ENCODE assay signal across 26 cellular contexts in the genomic region with DNA sequence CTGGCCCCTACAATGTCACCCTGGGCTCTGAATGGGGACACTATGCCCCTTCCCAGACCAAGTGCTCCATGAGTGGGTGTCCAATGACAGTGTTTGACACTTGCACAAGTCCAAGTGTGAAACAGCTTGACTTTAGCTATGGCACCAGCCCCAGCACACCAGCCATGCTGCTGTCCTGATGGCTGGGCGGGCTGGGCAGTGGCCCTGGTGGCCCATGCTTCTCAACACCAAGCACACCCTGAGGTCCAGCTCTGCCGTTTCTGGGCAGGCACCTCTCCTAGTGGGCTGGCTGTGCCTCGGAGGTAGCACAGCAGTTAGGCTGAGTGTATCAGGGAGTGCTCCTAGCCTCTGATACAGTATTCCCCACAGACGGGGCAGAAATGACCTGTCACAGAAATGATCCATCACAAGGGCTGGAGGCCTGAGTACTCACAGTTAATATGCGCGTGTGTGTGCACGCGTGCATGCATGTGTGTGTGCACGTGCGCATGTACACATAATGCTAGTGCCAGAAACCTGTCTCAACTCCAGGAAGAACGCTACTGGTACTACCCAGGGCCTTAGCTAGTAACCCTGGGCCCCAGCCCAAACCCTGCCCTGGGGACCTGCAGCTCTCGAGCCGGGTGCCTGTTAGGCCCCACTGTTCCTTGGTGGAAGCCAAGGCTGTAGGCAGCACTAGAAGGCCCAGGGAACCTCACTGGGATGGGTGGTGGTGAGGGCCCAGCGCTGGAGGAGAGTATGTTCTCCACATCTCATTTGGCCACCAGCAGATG.
DNase-seq lines count a peak whose midpoint lies in the region; ATAC-seq and TF ChIP-seq lines count a peak whose summit lies in the region.
"Had no signal": no experiment of that assay in that cellular context is flagged by ENCODE, and none has a peak within 500 bp of the region (broad histone marks: within the 10 kb centered on the region; RNA-seq: fewer than 3 reads in every experiment).

No MANE protein-coding gene starts in this region.

- no peaks in the 10 kb centered on the region for H3K4me1 Mint-ChIP-seq in activated naive CD4-positive, alpha-beta T cell treated with anti-CD3 and anti-CD28 coated beads for 36 hours (ENCODE audit: low read depth)
- peaks cover 21% of the 10 kb centered on the region for H3K4me1 Mint-ChIP-seq in WTC11
- H3K4me1 Mint-ChIP-seq: activated CD4-positive, alpha-beta memory T cell treated with anti-CD3 and anti-CD28 coated beads, Interleukin-2, amount 10 ng/mL, durations not matched to agents 7 days and 5 days; naive thymus-derived CD4-positive, alpha-beta T cell had no signal

- H3K36me3 Mint-ChIP-seq in activated naive CD4-positive, alpha-beta T cell treated with anti-CD3 and anti-CD28 coated beads for 36 hours (ENCODE audit: low read depth) = no peaks in the 10 kb centered on the region
- H3K36me3 Mint-ChIP-seq in WTC11 = no peaks in the 10 kb centered on the region
- H3K36me3 Mint-ChIP-seq: naive thymus-derived CD4-positive, alpha-beta T cell had no signal

- H3K4me3 ChIP-seq in upper lobe of right lung = no peak overlapping the region
- H3K4me3 ChIP-seq: A549, esophagus muscularis mucosa, HAP-1, left ventricle myocardium inferior, skin epidermis, testis had no signal

- H3K9me3 ChIP-seq in upper lobe of right lung = no peaks in the 10 kb centered on the region
- H3K9me3 ChIP-seq: A549, esophagus muscularis mucosa, HAP-1, left ventricle myocardium inferior, testis had no signal

- no peaks in the 10 kb centered on the region for H3K9me3 Mint-ChIP-seq in activated naive CD4-positive, alpha-beta T cell treated with anti-CD3 and anti-CD28 coated beads for 36 hours
- H3K9me3 Mint-ChIP-seq in WTC11 = no peaks in the 10 kb centered on the region
- H3K9me3 Mint-ChIP-seq: activated CD4-positive, alpha-beta memory T cell treated with anti-CD3 and anti-CD28 coated beads, Interleukin-2, amount 10 ng/mL, durations not matched to agents 7 days and 5 days; activated T-helper 2 cell treated with anti-CD3 and anti-CD28 coated beads, Interferon-gamma antibody, Interleukin-2, Interleukin-4, amounts not matched to agents 10 μg/mL and 5 μg/mL and 100 μg/mL, durations not matched to agents 14 hours and 24 hours and 36 hours; CD4-positive, alpha-beta T cell; naive thymus-derived CD4-positive, alpha-beta T cell; stimulated activated naive CD8-positive, alpha-beta T cell treated with anti-CD3 and anti-CD28 coated beads, Interleukin-15, Interleukin-2, amounts not matched to agents 100 ng/mL and 50 ng/mL, for 24 hours; T-helper 1 cell treated with Interleukin-12 subunit alpha and Interleukin-12 subunit beta and Interleukin-4 antibody, amounts not matched to agents 30 μg/mL and 1 μg/mL, for 36 hours had no signal

- no peaks in the 10 kb centered on the region for H3K4me1 ChIP-seq in upper lobe of right lung
- H3K4me1 ChIP-seq: A549, left ventricle myocardium inferior, testis had no signal

- H3K4me3 Mint-ChIP-seq in activated naive CD4-positive, alpha-beta T cell treated with anti-CD3 and anti-CD28 coated beads for 36 hours = no peak overlapping the region
- no peak overlapping the region for H3K4me3 Mint-ChIP-seq in WTC11
- H3K4me3 Mint-ChIP-seq: activated CD4-positive, alpha-beta memory T cell treated with anti-CD3 and anti-CD28 coated beads, Interleukin-2, amount 10 ng/mL, durations not matched to agents 7 days and 5 days; CD4-positive, alpha-beta T cell; naive thymus-derived CD4-positive, alpha-beta T cell; stimulated activated naive CD8-positive, alpha-beta T cell treated with anti-CD3 and anti-CD28 coated beads, Interleukin-15, Interleukin-2, amounts not matched to agents 100 ng/mL and 50 ng/mL, for 24 hours; T-helper 1 cell treated with Interleukin-12 subunit alpha and Interleukin-12 subunit beta and Interleukin-4 antibody, amounts not matched to agents 30 μg/mL and 1 μg/mL, for 36 hours had no signal

- intact Hi-C loops in activated naive CD4-positive, alpha-beta T cell treated with anti-CD3 and anti-CD28 coated beads for 36 hours (cut with micrococcal nuclease) = no loop called here
- intact Hi-C loops in upper lobe of right lung (cut with DNase I) = no loop called here

- CTCF ChIA-PET in activated naive CD4-positive, alpha-beta T cell treated with anti-CD3 and anti-CD28 coated beads for 36 hours (lab: Charles Lee) = no interaction called here
- CTCF ChIA-PET in WTC11 (lab: Charles Lee) = interaction anchor here (0.5 to 10.0 kb wide), 54 partner anchors 9 to 366 kb away, joined by 3 to 192 read pairs (median 4); a partner anchor contains a TSS

- POLR2A ChIA-PET in WTC11 (lab: Charles Lee) = interaction anchor here (0.6 kb wide), 1 partner anchor 720 kb away, joined by 6 read pairs; no protein-coding TSS in a partner anchor

- TF ChIP-seq CTCF in WTC11 (IDR thresholded peaks at IDR 0.05) (no peak), upper lobe of right lung (IDR thresholded peaks at IDR 0.05) (no peak)

- no peaks in the 10 kb centered on the region for H3K27me3 Mint-ChIP-seq in activated naive CD4-positive, alpha-beta T cell treated with anti-CD3 and anti-CD28 coated beads for 36 hours (ENCODE audit: low read depth)
- H3K27me3 Mint-ChIP-seq in WTC11 (ENCODE audit: low read depth) = peaks cover 3% of the 10 kb centered on the region; the same call in 1 of the 2 replicates
- H3K27me3 Mint-ChIP-seq: CD4-positive, alpha-beta T cell; stimulated activated naive CD8-positive, alpha-beta T cell treated with anti-CD3 and anti-CD28 coated beads, Interleukin-15, Interleukin-2, amounts not matched to agents 100 ng/mL and 50 ng/mL, for 24 hours had no signal

- H3K27ac ChIP-seq in upper lobe of right lung = no peak overlapping the region
- H3K27ac ChIP-seq: A549, esophagus muscularis mucosa, skin epidermis, testis had no signal

- no peak overlapping the region for H3K27ac Mint-ChIP-seq in activated naive CD4-positive, alpha-beta T cell treated with anti-CD3 and anti-CD28 coated beads for 36 hours
- no peak overlapping the region for H3K27ac Mint-ChIP-seq in WTC11
- H3K27ac Mint-ChIP-seq: activated CD4-positive, alpha-beta memory T cell treated with anti-CD3 and anti-CD28 coated beads, Interleukin-2, amount 10 ng/mL, durations not matched to agents 7 days and 5 days; activated T-helper 2 cell treated with anti-CD3 and anti-CD28 coated beads, Interferon-gamma antibody, Interleukin-2, Interleukin-4, amounts not matched to agents 10 μg/mL and 5 μg/mL and 100 μg/mL, durations not matched to agents 14 hours and 24 hours and 36 hours; CD4-positive, alpha-beta T cell; naive thymus-derived CD4-positive, alpha-beta T cell; stimulated activated naive CD8-positive, alpha-beta T cell treated with anti-CD3 and anti-CD28 coated beads, Interleukin-15, Interleukin-2, amounts not matched to agents 100 ng/mL and 50 ng/mL, for 24 hours; T-helper 1 cell treated with Interleukin-12 subunit alpha and Interleukin-12 subunit beta and Interleukin-4 antibody, amounts not matched to agents 30 μg/mL and 1 μg/mL, for 36 hours had no signal

- no peaks in the 10 kb centered on the region for H3K27me3 ChIP-seq in upper lobe of right lung
- H3K27me3 ChIP-seq: testis had no signal

- no peaks in the 10 kb centered on the region for H3K36me3 ChIP-seq in upper lobe of right lung
- H3K36me3 ChIP-seq: esophagus muscularis mucosa, HAP-1, left ventricle myocardium inferior had no signal

- ATAC-seq in WTC11 (no peak), upper lobe of right lung (no peak), GM21515 (IDR thresholded peaks at IDR 0.05; ENCODE audit: unreplicated experiment) (no peak)

- peak; percentile 1 for DNase-seq in activated naive CD4-positive, alpha-beta T cell treated with anti-CD3 and anti-CD28 coated beads for 36 hours
- DNase-seq in activated naive CD4-positive, alpha-beta T cell (lab: John Stamatoyannopoulos, UW) = no peak
- DNase-seq in WTC11 (ENCODE audit: low spot score) (no peak), mesenteric fat pad (ENCODE audit: low spot score) (peak; percentile 77), upper lobe of right lung (peak; percentile 58), NCI-H2171 (lab: John Stamatoyannopoulos, UW) (no peak), medulla oblongata (ENCODE audit: extremely low spot score) (no peak)
- DNase-seq: activated CD4-positive, alpha-beta memory T cell treated with anti-CD3 and anti-CD28 coated beads, Interleukin-2, amount 10 ng/mL, durations not matched to agents 7 days and 5 days; activated CD4-positive, CD25-positive, alpha-beta regulatory T cell treated with anti-CD3 and anti-CD28 coated beads, Interleukin-2, amount 50 U/mL, for 72 hours; AML-193; CD4-positive, alpha-beta T cell; cerebellar nuclear complex; Kasumi-1; naive thymus-derived CD4-positive, alpha-beta T cell; NCI-H1417 treated with DMSO at 0.1 percent for 48 hours; stimulated activated CD4-positive, alpha-beta T cell treated with anti-CD3 and anti-CD28 coated beads, Interleukin-1b, Interleukin-23, amount 100 ng/mL, for 48 hours had no signal

TF ChIP-seq in WTC11, 78 proteins besides CTCF, POLR2A, EP300 and RAD21 (continues in another document):
- TF ChIP-seq, protein P1, sequence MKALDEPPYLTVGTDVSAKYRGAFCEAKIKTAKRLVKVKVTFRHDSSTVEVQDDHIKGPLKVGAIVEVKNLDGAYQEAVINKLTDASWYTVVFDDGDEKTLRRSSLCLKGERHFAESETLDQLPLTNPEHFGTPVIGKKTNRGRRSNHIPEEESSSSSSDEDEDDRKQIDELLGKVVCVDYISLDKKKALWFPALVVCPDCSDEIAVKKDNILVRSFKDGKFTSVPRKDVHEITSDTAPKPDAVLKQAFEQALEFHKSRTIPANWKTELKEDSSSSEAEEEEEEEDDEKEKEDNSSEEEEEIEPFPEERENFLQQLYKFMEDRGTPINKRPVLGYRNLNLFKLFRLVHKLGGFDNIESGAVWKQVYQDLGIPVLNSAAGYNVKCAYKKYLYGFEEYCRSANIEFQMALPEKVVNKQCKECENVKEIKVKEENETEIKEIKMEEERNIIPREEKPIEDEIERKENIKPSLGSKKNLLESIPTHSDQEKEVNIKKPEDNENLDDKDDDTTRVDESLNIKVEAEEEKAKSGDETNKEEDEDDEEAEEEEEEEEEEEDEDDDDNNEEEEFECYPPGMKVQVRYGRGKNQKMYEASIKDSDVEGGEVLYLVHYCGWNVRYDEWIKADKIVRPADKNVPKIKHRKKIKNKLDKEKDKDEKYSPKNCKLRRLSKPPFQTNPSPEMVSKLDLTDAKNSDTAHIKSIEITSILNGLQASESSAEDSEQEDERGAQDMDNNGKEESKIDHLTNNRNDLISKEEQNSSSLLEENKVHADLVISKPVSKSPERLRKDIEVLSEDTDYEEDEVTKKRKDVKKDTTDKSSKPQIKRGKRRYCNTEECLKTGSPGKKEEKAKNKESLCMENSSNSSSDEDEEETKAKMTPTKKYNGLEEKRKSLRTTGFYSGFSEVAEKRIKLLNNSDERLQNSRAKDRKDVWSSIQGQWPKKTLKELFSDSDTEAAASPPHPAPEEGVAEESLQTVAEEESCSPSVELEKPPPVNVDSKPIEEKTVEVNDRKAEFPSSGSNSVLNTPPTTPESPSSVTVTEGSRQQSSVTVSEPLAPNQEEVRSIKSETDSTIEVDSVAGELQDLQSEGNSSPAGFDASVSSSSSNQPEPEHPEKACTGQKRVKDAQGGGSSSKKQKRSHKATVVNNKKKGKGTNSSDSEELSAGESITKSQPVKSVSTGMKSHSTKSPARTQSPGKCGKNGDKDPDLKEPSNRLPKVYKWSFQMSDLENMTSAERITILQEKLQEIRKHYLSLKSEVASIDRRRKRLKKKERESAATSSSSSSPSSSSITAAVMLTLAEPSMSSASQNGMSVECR (CRISPR knock-in tag; IDR thresholded peaks at IDR 0.05; ENCODE audit: borderline replicate concordance) = no peak

Comparison
In these comparisons a context has a peak if more than half of its experiments do, and no peak if none do; other contexts are left out.
1. DNase-seq: peak in activated naive CD4-positive, alpha-beta T cell treated with anti-CD3 and anti-CD28 coated beads for 36 hours (single experiment), mesenteric fat pad (single experiment) and upper lobe of right lung (single experiment); none in activated naive CD4-positive, alpha-beta T cell (0 of 4), WTC11 (single experiment), NCI-H2171 (single experiment) and medulla oblongata (single experiment).